ENCODE assay signal across 8 cellular contexts in the genomic region with DNA sequence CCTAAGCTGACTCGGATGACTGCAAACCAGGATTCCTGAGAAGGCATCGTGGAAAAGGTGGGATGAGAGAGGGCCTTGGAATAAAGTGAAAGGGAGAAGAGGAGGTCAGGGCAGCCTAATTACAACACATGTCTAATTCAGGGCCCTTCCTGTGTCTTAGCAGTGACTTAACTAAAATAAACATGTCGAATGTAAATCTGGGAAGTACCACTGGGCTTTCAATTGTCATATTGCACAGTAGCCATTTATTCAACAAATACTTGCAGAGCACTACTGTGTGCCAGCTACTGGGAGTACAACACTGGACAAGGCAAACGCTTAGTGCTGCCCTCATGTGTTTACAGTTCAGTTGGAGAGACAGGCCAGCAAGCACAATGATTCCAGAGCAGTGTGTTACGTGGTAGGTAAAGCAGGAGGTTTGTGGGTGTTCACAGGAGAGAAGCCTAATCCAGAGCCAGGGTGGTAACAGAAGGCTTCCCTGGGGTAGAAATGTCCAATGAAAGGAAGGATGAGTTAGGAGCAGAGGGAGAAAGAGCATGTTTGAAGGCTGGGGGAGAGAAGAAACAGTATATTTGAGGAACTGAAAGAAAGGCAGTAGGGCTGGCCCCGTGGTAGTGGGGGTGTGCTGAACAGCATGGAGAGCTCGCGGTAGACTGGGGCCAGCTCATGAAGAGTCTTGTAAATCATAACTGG. TPM values are rescaled to one million over a fixed set of nuclear protein-coding genes. Genes with fewer than 3 reads are reported as not detected.
DNase-seq lines count a peak whose midpoint lies in the region; ATAC-seq, FAIRE-seq and TF ChIP-seq lines count a peak whose summit lies in the region.

No MANE protein-coding gene starts in this region.

- no peak overlapping the region for H2BK5ac ChIP-seq in mesenchymal stem cell (ENCODE audit: low read depth, low read length, poor library complexity, severe bottlenecking)

- H2BK15ac ChIP-seq in mesenchymal stem cell (ENCODE audit: low read depth, poor library complexity, severe bottlenecking) = no peak overlapping the region

- no peak overlapping the region for H3K4ac ChIP-seq in mesenchymal stem cell (ENCODE audit: low read depth in 1 of 2, low read length in 2 of 2)

- H3K4me3 ChIP-seq in K562 (no peak overlapping the region), mesenchymal stem cell (ENCODE audit: insufficient read depth in 1 of 2, low read depth in 1 of 2, low read length in 2 of 2) (no peak overlapping the region)

- H3K9ac ChIP-seq in K562 (ENCODE audit: insufficient read depth in 1 of 2, low read depth in 2 of 2, low read length in 2 of 2) (no peak overlapping the region), mesenchymal stem cell (ENCODE audit: low read length) (peak overlapping the region; percentile 1)

- H3K4me2 ChIP-seq in K562 (ENCODE audit: insufficient read depth, low read length) (no peak overlapping the region), mesenchymal stem cell (ENCODE audit: low read length, poor library complexity, severe bottlenecking) (no peak overlapping the region)

- no peak for FAIRE-seq in K562 (lab: Jason Lieb, UNC)
- FAIRE-seq in urothelium cell line (lab: Jason Lieb, UNC) = no peak

- no peak for TF ChIP-seq CTCF in K562 (IDR thresholded peaks at IDR 0.05 in 2 of 3, conservative IDR thresholded peaks at IDR 0.05 in 1 of 3; ENCODE audit: insufficient read depth in 2 of 3, low read depth in 1 of 3, low read length in 3 of 3)

- H2AK5ac ChIP-seq in mesenchymal stem cell (ENCODE audit: low read length, severe bottlenecking) = peak overlapping the region; percentile 20

- H2BK12ac ChIP-seq in mesenchymal stem cell (ENCODE audit: low read length in 2 of 2) = peak overlapping the region in 1 of 2 experiments; percentile 16

- H3K4me1 ChIP-seq in K562 (replicated peaks in 1 of 2; ENCODE audit: control insufficient read depth in 2 of 2, insufficient read depth in 2 of 2, low read length in 2 of 2) (no peaks in the 10 kb centered on the region), mesenchymal stem cell (ENCODE audit: control insufficient read depth, insufficient read depth, low read depth, low read length) (peaks cover 15% of the 10 kb centered on the region)

- TF ChIP-seq RAD21 in K562 (CRISPR knock-in tag; conservative IDR thresholded peaks at IDR 0.05 in 1 of 2, IDR thresholded peaks at IDR 0.05 in 1 of 2) = no peak

- H3K14ac ChIP-seq in mesenchymal stem cell (ENCODE audit: low read length in 2 of 2) = no peak overlapping the region

- no peaks in the 10 kb centered on the region for H3K79me2 ChIP-seq in K562 (ENCODE audit: control insufficient read depth, insufficient read depth, low read length)

- H3K9me3 ChIP-seq in K562 (replicated peaks; ENCODE audit: control insufficient read depth, insufficient read depth, low read depth, low read length) (no peaks in the 10 kb centered on the region), mesenchymal stem cell (ENCODE audit: control insufficient read depth, low read length) (no peaks in the 10 kb centered on the region)

- H3K36me3 ChIP-seq in K562 (ENCODE audit: control insufficient read depth, insufficient read depth, low read length) = no peaks in the 10 kb centered on the region
- no peaks in the 10 kb centered on the region for H3K36me3 ChIP-seq in mesenchymal stem cell (ENCODE audit: control insufficient read depth in 1 of 2, insufficient read depth in 2 of 2, low read depth in 1 of 2, low read length in 2 of 2)

- 2% methylated on average over 8 of the region's 8 CpGs for WGBS in K562 (ENCODE audit: insufficient coverage, low coverage, missing lambda C conversion rate)
- 62% methylated on average over 8 of the region's 8 CpGs for WGBS in mesenchymal stem cell

- H4K91ac ChIP-seq in mesenchymal stem cell (ENCODE audit: low read length) = no peak overlapping the region

- H3K27ac ChIP-seq in K562 (ENCODE audit: extremely low read depth, low read depth, low read length) = no peak overlapping the region
- H3K27ac ChIP-seq in mesenchymal stem cell (ENCODE audit: low read length, poor library complexity, severe bottlenecking) = no peak overlapping the region

- peak overlapping the region; percentile 12; the same call in 1 of the 2 replicates for H2AFZ ChIP-seq in K562 (ENCODE audit: low read depth, low read length)
- no peak overlapping the region for H2AFZ ChIP-seq in mesenchymal stem cell (ENCODE audit: low read depth, low read length)

- peak overlapping the region in 1 of 2 experiments; percentile 6 for H3K18ac ChIP-seq in mesenchymal stem cell (ENCODE audit: low read depth in 1 of 2, low read length in 2 of 2)

- in situ Hi-C loops in K562 (cut with MboI) = no loop called here

- H2BK120ac ChIP-seq in mesenchymal stem cell (ENCODE audit: low read depth, low read length) = peak overlapping the region; percentile 11

- no peak for TF ChIP-seq POLR2A in K562 (conservative IDR thresholded peaks at IDR 0.05)

- BruUV-seq in K562 (replicated peaks; lab: Mats Ljungman, UMichigan) = no TSS peak

- ATAC-seq in GM21786 (IDR thresholded peaks at IDR 0.05; ENCODE audit: unreplicated experiment) (peak; percentile 96), K562 (peak; percentile 55; the same call in 2 of the 3 replicates)

- peak; percentile 1 for DNase-seq in GF-D8 (lab: John Stamatoyannopoulos, UW)
- DNase-seq in HuH-7 (ENCODE audit: low spot score) = peak; percentile 43
- peak in 1 of 4 experiments; percentile 3 for DNase-seq in K562 (ENCODE audit: extremely low read depth in 1 of 4, low spot score in 3 of 4)
- DNase-seq in mesenchymal stem cell = peak; percentile 63
- DNase-seq in urothelium cell line (ENCODE audit: low spot score) = no peak
- no peak for DNase-seq in DMS53 treated with DMSO at 0.1 percent for 48 hours (lab: John Stamatoyannopoulos, UW; ENCODE audit: unreplicated experiment)
- no peak for DNase-seq in posterior vena cava (ENCODE audit: low spot score)

- POLR2A ChIA-PET in K562 (lab: Yijun Ruan, JAX) = no interaction called here

- no peaks in the 10 kb centered on the region for H3K79me1 ChIP-seq in mesenchymal stem cell (replicated peaks; ENCODE audit: low read length, poor library complexity, severe bottlenecking)

- H3K27me3 ChIP-seq in K562 (ENCODE audit: control insufficient read depth in 2 of 2, insufficient read depth in 2 of 2, low read length in 2 of 2) (no peaks in the 10 kb centered on the region), mesenchymal stem cell (ENCODE audit: control insufficient read depth in 1 of 2, insufficient read depth in 1 of 2, low read length in 2 of 2) (no peaks in the 10 kb centered on the region)

- intact Hi-C loops in K562 (cut with micrococcal nuclease) (no loop called here), posterior vena cava (cut with DNase I) (no loop called here)

- H4K8ac ChIP-seq in mesenchymal stem cell (ENCODE audit: low read length) = no peak overlapping the region

- no peaks in the 10 kb centered on the region for H4K20me1 ChIP-seq in K562 (replicated peaks; ENCODE audit: control insufficient read depth, insufficient read depth, low read length)

- H3K23ac ChIP-seq in mesenchymal stem cell (ENCODE audit: low read length in 2 of 2) = no peak overlapping the region

- TF ChIP-seq EP300 in K562 (IDR thresholded peaks at IDR 0.05; ENCODE audit: low read length) = no peak

- no peaks in the 10 kb centered on the region for H3K9me1 ChIP-seq in K562 (ENCODE audit: control insufficient read depth, insufficient read depth, low read length)

- CTCF ChIA-PET in K562 (lab: Yijun Ruan, JAX; ENCODE audit: low intra/inter-chr PET ratio) = no interaction called here

TF ChIP-seq in K562, 482 proteins besides CTCF, POLR2A, EP300 and RAD21 (continues in another document):
- TF ChIP-seq SAFB2 (IDR thresholded peaks at IDR 0.05; ENCODE audit: borderline replicate concordance, low read depth, low read length, severe bottlenecking) (no peak), ELF4 (CRISPR knock-in tag; IDR thresholded peaks at IDR 0.05) (no peak), HEY1 (CRISPR knock-in tag; IDR thresholded peaks at IDR 0.05; ENCODE audit: borderline replicate concordance) (no peak), NFYB (IDR thresholded peaks at IDR 0.05; ENCODE audit: extremely low read depth, insufficient read length) (no peak), RNF2 (IDR thresholded peaks at IDR 0.05) (no peak), FOXJ3 (CRISPR knock-in tag; IDR thresholded peaks at IDR 0.05) (no peak), LARP7 (IDR thresholded peaks at IDR 0.05) (no peak), THRB (CRISPR knock-in tag; conservative IDR thresholded peaks at IDR 0.05) (no peak), IRF2 (CRISPR knock-in tag; IDR thresholded peaks at IDR 0.05) (no peak), HCFC1 (IDR thresholded peaks at IDR 0.05; ENCODE audit: low read depth, low read length) (no peak)

RNA-seq across cellular contexts. Expression of gene RASAL2, which starts 38.0 kb away (rescaled TPM):
- total RNA-seq in K562 (2011; cell fraction: chromatin; rRNA removed; ENCODE audit: low replicate concordance) = 1.2 and 4.8 TPM in 2 replicates
- total RNA-seq in K562 (2011; cell fraction: nucleolus; rRNA removed) = 0.67 and 1.7 TPM in 2 replicates
- total RNA-seq in K562 (2011; cell fraction: nucleoplasm; rRNA removed) = 1.5 and 2.7 TPM in 2 replicates
- total RNA-seq in K562 (2014; rRNA removed) (0.27 and 0.69 TPM in 2 replicates), K562 (2014; rRNA removed; fragmentation: Illumina TruSeq; extraction: Trizol) (0.80 and 0.91 TPM in 2 replicates), K562 (2015; rRNA removed; fragmentation: Illumina TruSeq; extraction: Trizol) (0.62 and 0.79 TPM in 2 replicates), K562 (2021) (1.0 and 1.3 TPM in 2 replicates), posterior vena cava (10 to 100 TPM; 31.0 to 34.8 TPM)
- polyA plus RNA-seq in K562 (2011; rRNA removed) (0.16 and 0.57 TPM in 2 replicates), K562 (2014; fragmentation: Illumina TruSeq; extraction: Trizol) (0.58 and 0.70 TPM in 2 replicates), K562 (2014; fragmentation: Nextera tagmentation; extraction: Ambion mirVana) (under 1 TPM; 0.13 to 0.17 TPM), K562 (2014; rRNA removed) (0.46 and 0.88 TPM in 2 replicates)
- polyA plus RNA-seq in K562 (2011; cell fraction: cytosol; rRNA removed) = 0.24 and 0.78 TPM in 2 replicates
- 0.48 and 1.7 TPM in 2 replicates for polyA plus RNA-seq in K562 (2011; cell fraction: nucleus; rRNA removed)
- 0.44 and 0.53 TPM in 2 replicates for polyA plus RNA-seq in K562 (2012)
- polyA minus RNA-seq in K562 (2011; rRNA and poly(A)+ RNA removed) = 0.54 and 2.5 TPM in 2 replicates
- 0.82 and 1.0 TPM in 2 replicates for polyA minus RNA-seq in K562 (2011; cell fraction: cytosol; rRNA and poly(A)+ RNA removed)
- polyA minus RNA-seq in K562 (2011; cell fraction: nucleus; rRNA and poly(A)+ RNA removed) = 0.89 and 2.3 TPM in 2 replicates
- polyA plus RNA-seq in mesenchymal stem cell (2013, experiment 1 of 2) = 8.5 TPM
- polyA plus RNA-seq in mesenchymal stem cell (2013, experiment 2 of 2) = 7.6 TPM

Comparison
In these comparisons a context has a peak if more than half of its experiments do, and no peak if none do; other contexts are left out.
1. DNase-seq: peak in GF-D8 (single experiment), HuH-7 (single experiment) and mesenchymal stem cell (single experiment); none in urothelium cell line (single experiment), DMS53 treated with DMSO at 0.1 percent for 48 hours (single experiment) and posterior vena cava (single experiment).
2. RNA of gene RASAL2, which starts 38.0 kb away (total RNA-seq): 31.0 to 34.8 TPM in posterior vena cava; 0.27 to 4.8 TPM in K562; every median in the first group is over 4 times any median in the second.